Comparison of ENCODE assay signal across 34 cellular contexts in genomic region chr2:198917926-198918325, GRCh38.
"Had no signal": no experiment of that assay in that cellular context is flagged by ENCODE, and none has a peak within 500 bp of the region (broad histone marks: within the 10 kb centered on the region; RNA-seq: fewer than 3 reads in every experiment).

No MANE protein-coding gene starts in this region.

- H3K36me3 Mint-ChIP-seq: activated naive CD4-positive, alpha-beta T cell treated with anti-CD3 and anti-CD28 coated beads, Interleukin-2, amount 50 U/mL, for 24 hours; activated naive CD8-positive, alpha-beta T cell treated with anti-CD3 and anti-CD28 coated beads, Interleukin-2, amount 10 ng/mL, durations not matched to agents 7 days and 5 days had no signal

- H3K4me1 Mint-ChIP-seq: activated CD4-positive, alpha-beta T cell treated with anti-CD3 and anti-CD28 coated beads, Interleukin-2, amount 10 ng/mL, durations not matched to agents 24 days and 14 days; activated naive CD4-positive, alpha-beta T cell treated with anti-CD3 and anti-CD28 coated beads, Interleukin-2, amount 50 U/mL, for 24 hours; activated naive CD8-positive, alpha-beta T cell treated with anti-CD3 and anti-CD28 coated beads, Interleukin-2, amount 10 ng/mL, durations not matched to agents 7 days and 5 days had no signal

- H3K4me1 ChIP-seq: ascending aorta, body of pancreas, breast epithelium had no signal

- H3K27me3 Mint-ChIP-seq: activated CD4-positive, alpha-beta T cell treated with anti-CD3 and anti-CD28 coated beads, Interleukin-2, amount 10 ng/mL, durations not matched to agents 24 days and 14 days; activated naive CD4-positive, alpha-beta T cell treated with anti-CD3 and anti-CD28 coated beads, Interleukin-2, amount 50 U/mL, for 24 hours; activated naive CD8-positive, alpha-beta T cell treated with anti-CD3 and anti-CD28 coated beads, Interleukin-2, amount 10 ng/mL, durations not matched to agents 7 days and 5 days; activated T-cell treated with anti-CD3 and anti-CD28 coated beads, Interleukin-2, amount 50 U/mL, for 24 hours had no signal

- H3K4me3 Mint-ChIP-seq: activated CD4-positive, alpha-beta T cell treated with anti-CD3 and anti-CD28 coated beads, Interleukin-2, amount 10 ng/mL, durations not matched to agents 24 days and 14 days; activated CD8-positive, alpha-beta T cell treated with anti-CD3 and anti-CD28 coated beads, Interleukin-2, amount 10 ng/mL, durations not matched to agents 7 days and 5 days; activated naive CD4-positive, alpha-beta T cell treated with anti-CD3 and anti-CD28 coated beads, Interleukin-2, amount 50 U/mL, for 24 hours; activated naive CD8-positive, alpha-beta T cell treated with anti-CD3 and anti-CD28 coated beads, Interleukin-2, amount 10 ng/mL, durations not matched to agents 7 days and 5 days; activated T-cell treated with anti-CD3 and anti-CD28 coated beads, Interleukin-2, amount 50 U/mL, for 24 hours had no signal

- FAIRE-seq: K562, RCC 7860 had no signal

- H3K27ac ChIP-seq: ascending aorta, body of pancreas, breast epithelium, PC-9, RWPE1, WERI-Rb-1 had no signal

- H3K4me3 ChIP-seq: ascending aorta, body of pancreas, breast epithelium, K562, PC-9 had no signal

- H3K9me3 Mint-ChIP-seq: activated CD4-positive, alpha-beta T cell treated with anti-CD3 and anti-CD28 coated beads, Interleukin-2, amount 10 ng/mL, durations not matched to agents 24 days and 14 days; activated naive CD4-positive, alpha-beta T cell treated with anti-CD3 and anti-CD28 coated beads, Interleukin-2, amount 50 U/mL, for 24 hours; activated naive CD8-positive, alpha-beta T cell treated with anti-CD3 and anti-CD28 coated beads, Interleukin-2, amount 10 ng/mL, durations not matched to agents 7 days and 5 days; activated T-helper 2 cell treated with anti-CD3 and anti-CD28 coated beads, Interferon-gamma antibody, Interleukin-2, Interleukin-4, amounts not matched to agents 10 μg/mL and 5 μg/mL and 100 μg/mL, durations not matched to agents 14 hours and 24 hours and 36 hours had no signal

- H3K36me3 ChIP-seq: ascending aorta, breast epithelium, WERI-Rb-1 had no signal

- H3K27me3 ChIP-seq: ascending aorta, body of pancreas, breast epithelium had no signal

- H3K4me2 ChIP-seq: PC-9 had no signal

- ATAC-seq: activated CD8-positive, alpha-beta T cell treated with anti-CD3 and anti-CD28 coated beads, Interleukin-2, amount 10 ng/mL, durations not matched to agents 7 days and 5 days; body of pancreas; K562 had no signal

- H2AFZ ChIP-seq: PC-9 had no signal

- DNase-seq: activated CD4-positive, alpha-beta T cell treated with anti-CD3 and anti-CD28 coated beads for 1 hour; activated CD4-positive, alpha-beta T cell treated with anti-CD3 and anti-CD28 coated beads, Interleukin-2, amount 10 ng/mL, durations not matched to agents 24 days and 14 days; activated CD4-positive, alpha-beta T cell treated with anti-CD3 and anti-CD28 coated beads, Interleukin-2, amount 50 U/mL, for 48 hours; activated CD4-positive, CD25-positive, alpha-beta regulatory T cell; activated CD8-positive, alpha-beta T cell treated with anti-CD3 and anti-CD28 coated beads, Interleukin-2, amount 10 ng/mL, durations not matched to agents 7 days and 5 days; activated gamma-delta T cell; activated naive CD4-positive, alpha-beta T cell treated with Interleukin-2 at 50 U/mL for 16 hours; activated naive CD8-positive, alpha-beta T cell treated with anti-CD3 and anti-CD28 coated beads, Interleukin-2, amount 10 ng/mL, durations not matched to agents 7 days and 5 days; activated T-cell treated with anti-CD3 and anti-CD28 coated beads, Interleukin-2, amount 50 U/mL, for 24 hours; amygdala; body of pancreas; caudate nucleus; cerebellar nuclear complex; NCI-H1048; NCI-H1105 treated with DMSO at 0.1 percent for 48 hours; NCI-H1436; NCI-H1694; NCI-H1930; NCI-H2081 treated with DMSO at 0.1 percent for 48 hours; NCI-H226; NCI-H446 treated with DMSO at 0.1 percent for 48 hours; NCI-H69; NK-92 treated with Interleukin-12 subunit alpha and Interleukin-12 subunit beta, amount 100 ng/mL, for 24 hours; PC-9; Right ventricle myocardium superior; T1000; WERI-Rb-1 had no signal

- H3K9me3 ChIP-seq: ascending aorta, body of pancreas, breast epithelium had no signal

- H3K27ac Mint-ChIP-seq: activated CD4-positive, alpha-beta T cell treated with anti-CD3 and anti-CD28 coated beads, Interleukin-2, amount 10 ng/mL, durations not matched to agents 24 days and 14 days; activated CD8-positive, alpha-beta T cell treated with anti-CD3 and anti-CD28 coated beads, Interleukin-2, amount 10 ng/mL, durations not matched to agents 7 days and 5 days; activated naive CD4-positive, alpha-beta T cell treated with anti-CD3 and anti-CD28 coated beads, Interleukin-2, amount 50 U/mL, for 24 hours; activated naive CD8-positive, alpha-beta T cell treated with anti-CD3 and anti-CD28 coated beads, Interleukin-2, amount 10 ng/mL, durations not matched to agents 7 days and 5 days; activated T-cell treated with anti-CD3 and anti-CD28 coated beads, Interleukin-2, amount 50 U/mL, for 24 hours; activated T-helper 2 cell treated with anti-CD3 and anti-CD28 coated beads, Interferon-gamma antibody, Interleukin-2, Interleukin-4, amounts not matched to agents 10 μg/mL and 5 μg/mL and 100 μg/mL, durations not matched to agents 14 hours and 24 hours and 36 hours had no signal
